8 cellular contexts compared by ENCODE assay signal in the genomic region with DNA sequence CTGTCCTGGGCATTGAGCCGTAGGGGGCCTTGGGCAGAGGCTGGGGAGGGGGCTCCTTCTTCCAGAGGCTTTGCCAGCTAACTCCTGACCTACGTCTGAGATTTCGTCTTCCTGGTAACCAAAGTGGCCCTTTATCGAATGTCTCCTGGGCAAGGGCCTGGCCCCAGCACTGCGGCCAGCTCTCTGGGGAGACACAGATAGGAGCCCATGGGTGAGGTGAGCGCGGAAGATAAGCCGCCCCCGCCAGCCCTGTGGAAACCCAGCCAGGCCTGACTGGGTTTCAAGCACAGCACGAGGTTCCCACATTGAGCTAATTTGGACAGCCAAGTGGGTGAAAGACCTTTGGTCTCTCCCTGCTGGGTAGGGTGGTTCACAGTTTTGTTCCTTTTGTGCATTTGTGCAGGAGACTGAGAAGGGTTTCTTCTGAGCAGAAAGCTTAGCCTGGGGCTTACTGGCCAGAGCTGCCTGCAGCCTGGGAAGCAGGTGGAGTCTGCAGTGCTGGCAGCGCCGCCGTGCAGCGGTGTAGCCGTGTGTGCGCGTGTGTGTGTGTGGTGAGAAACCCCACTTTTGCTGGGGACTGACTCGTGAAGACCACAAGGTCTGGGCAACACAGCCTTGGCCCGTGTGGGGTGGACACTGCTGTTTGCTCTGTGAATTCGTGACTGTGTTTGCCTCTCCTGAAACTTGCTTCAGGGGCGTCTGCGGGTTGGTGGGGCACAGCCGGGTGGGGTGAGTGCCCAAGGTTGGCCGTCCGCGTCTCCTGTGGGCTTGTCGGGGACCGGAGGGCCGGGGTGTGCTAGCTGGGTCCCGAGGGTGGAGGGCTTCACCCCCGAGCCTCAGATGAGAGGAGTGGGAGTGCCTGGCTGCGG. TPM values are rescaled to one million over a fixed set of nuclear protein-coding genes. Genes with fewer than 3 reads are reported as not detected.
DNase-seq lines count a peak whose midpoint lies in the region; ATAC-seq and TF ChIP-seq lines count a peak whose summit lies in the region.

No MANE protein-coding gene starts in this region.

- CTCF ChIA-PET in activated CD8-positive, alpha-beta T cell treated with anti-CD3 and anti-CD28 coated beads for 36 hours (lab: Charles Lee), result interaction anchor here (0.8 to 2.0 kb wide), 4 partner anchors 9 to 41 kb away, joined by 3 to 7 read pairs (median 3); no protein-coding TSS in a partner anchor

- no peak overlapping the region for H3K27ac Mint-ChIP-seq in activated CD8-positive, alpha-beta T cell treated with anti-CD3 and anti-CD28 coated beads for 36 hours

- H3K27me3 Mint-ChIP-seq in activated T-cell treated with anti-CD3 and anti-CD28 coated beads, Interleukin-2, amount 50 U/mL, for 4 hours (ENCODE audit: low read depth), result no peaks in the 10 kb centered on the region
- H3K27me3 Mint-ChIP-seq in activated CD8-positive, alpha-beta T cell treated with anti-CD3 and anti-CD28 coated beads for 36 hours, result no peaks in the 10 kb centered on the region

- H3K9ac ChIP-seq in rectal smooth muscle tissue (ENCODE audit: low read length), result no peak overlapping the region

- H3K4me3 Mint-ChIP-seq in activated T-cell treated with anti-CD3 and anti-CD28 coated beads, Interleukin-2, amount 50 U/mL, for 4 hours, result peak overlapping the region; percentile 61
- H3K4me3 Mint-ChIP-seq in activated CD8-positive, alpha-beta T cell treated with anti-CD3 and anti-CD28 coated beads for 36 hours, result peak overlapping the region; percentile 87

- intact Hi-C loops in activated CD8-positive, alpha-beta T cell treated with anti-CD3 and anti-CD28 coated beads for 36 hours (cut with micrococcal nuclease), result no loop called here
- intact Hi-C loops in Right ventricle myocardium superior (cut with DNase I), result no loop called here

- peak overlapping the region; percentile 55 for H3K4me3 ChIP-seq in rectal smooth muscle tissue (ENCODE audit: low read length)

- peaks cover 30% of the 10 kb centered on the region for H3K4me1 Mint-ChIP-seq in activated T-cell treated with anti-CD3 and anti-CD28 coated beads, Interleukin-2, amount 50 U/mL, for 4 hours (ENCODE audit: low read depth)
- peaks cover 40% of the 10 kb centered on the region for H3K4me1 Mint-ChIP-seq in activated CD8-positive, alpha-beta T cell treated with anti-CD3 and anti-CD28 coated beads for 36 hours (ENCODE audit: low read depth)

- peak overlapping the region; percentile 59 for H3K27ac ChIP-seq in rectal smooth muscle tissue (ENCODE audit: low read depth, low read length)

- no peak for DNase-seq in activated T-cell treated with anti-CD3 and anti-CD28 coated beads, Interleukin-2, amount 50 U/mL, for 4 hours
- no peak for DNase-seq in activated T-cell treated with anti-CD3 and anti-CD28 coated beads, Interleukin-2, amount 50 U/mL, for 48 hours
- DNase-seq in activated CD8-positive, alpha-beta T cell treated with anti-CD3 and anti-CD28 coated beads for 36 hours, result no peak
- peak; percentile 79 for DNase-seq in Right ventricle myocardium superior
- no peak for DNase-seq in NCI-H187 (lab: John Stamatoyannopoulos, UW)
- DNase-seq in NCI-H446 treated with DMSO at 0.1 percent for 48 hours (lab: John Stamatoyannopoulos, UW), result no peak

- peaks cover 21% of the 10 kb centered on the region for H3K4me1 ChIP-seq in rectal smooth muscle tissue (ENCODE audit: control insufficient read depth, insufficient read depth, low read length)

- H3K9me3 Mint-ChIP-seq in activated T-cell treated with anti-CD3 and anti-CD28 coated beads, Interleukin-2, amount 50 U/mL, for 4 hours, result no peaks in the 10 kb centered on the region
- H3K9me3 Mint-ChIP-seq in activated CD8-positive, alpha-beta T cell treated with anti-CD3 and anti-CD28 coated beads for 36 hours, result no peaks in the 10 kb centered on the region

- no peaks in the 10 kb centered on the region for H3K36me3 Mint-ChIP-seq in activated T-cell treated with anti-CD3 and anti-CD28 coated beads, Interleukin-2, amount 50 U/mL, for 4 hours (ENCODE audit: insufficient read depth)
- H3K36me3 Mint-ChIP-seq in activated CD8-positive, alpha-beta T cell treated with anti-CD3 and anti-CD28 coated beads for 36 hours (ENCODE audit: low read depth), result peaks cover 13% of the 10 kb centered on the region

- no peaks in the 10 kb centered on the region for H3K27me3 ChIP-seq in rectal smooth muscle tissue (ENCODE audit: control insufficient read depth, insufficient read depth, low read length)

- no peak for ATAC-seq in activated T-cell treated with anti-CD3 and anti-CD28 coated beads, Interleukin-2, amount 50 U/mL, for 4 hours
- no peak for ATAC-seq in activated CD8-positive, alpha-beta T cell treated with anti-CD3 and anti-CD28 coated beads for 36 hours
- ATAC-seq in Right ventricle myocardium superior (ENCODE audit: poor library complexity), result peak; percentile 51
- no peak for ATAC-seq in GM19351 (IDR thresholded peaks at IDR 0.05; ENCODE audit: unreplicated experiment)

- peaks cover 10% of the 10 kb centered on the region for H3K36me3 ChIP-seq in rectal smooth muscle tissue (ENCODE audit: control insufficient read depth, insufficient read depth, low read length)

- no peak for TF ChIP-seq CTCF in activated CD8-positive, alpha-beta T cell treated with anti-CD3 and anti-CD28 coated beads for 36 hours (IDR thresholded peaks at IDR 0.05)

- POLR2A ChIA-PET in activated CD8-positive, alpha-beta T cell treated with anti-CD3 and anti-CD28 coated beads for 36 hours (lab: Charles Lee), result interaction anchor here (0.7 to 1.8 kb wide), 5 partner anchors 9 to 86 kb away, joined by 3 to 8 read pairs (median 3); no protein-coding TSS in a partner anchor

RNA-seq across cellular contexts. Expression of gene BSG, which starts 2.5 kb away (rescaled TPM):
- total RNA-seq in activated T-cell treated with anti-CD3 and anti-CD28 coated beads, Interleukin-2, amount 50 U/mL, for 4 hours, result 100 to 1,000 TPM; 241 to 277 (median 250) TPM
- total RNA-seq in activated CD8-positive, alpha-beta T cell treated with anti-CD3 and anti-CD28 coated beads for 36 hours, result 100 to 1,000 TPM; 159 to 160 TPM
- 1,928 TPM for total RNA-seq in Right ventricle myocardium superior

RNA-seq across cellular contexts. Expression of gene HCN2, which starts 14.8 kb away (rescaled TPM):
- under 1 TPM; 0.20 to 0.24 (median 0.22) TPM for total RNA-seq in activated T-cell treated with anti-CD3 and anti-CD28 coated beads, Interleukin-2, amount 50 U/mL, for 4 hours
- total RNA-seq in activated CD8-positive, alpha-beta T cell treated with anti-CD3 and anti-CD28 coated beads for 36 hours, result under 1 TPM; 0.18 TPM
- total RNA-seq in Right ventricle myocardium superior, result 4.1 TPM

RNA-seq across cellular contexts. Expression of gene GZMM, which starts 31.0 kb away (rescaled TPM):
- 10 to 100 TPM; 53.2 to 71.8 (median 65.8) TPM for total RNA-seq in activated T-cell treated with anti-CD3 and anti-CD28 coated beads, Interleukin-2, amount 50 U/mL, for 4 hours
- total RNA-seq in activated CD8-positive, alpha-beta T cell treated with anti-CD3 and anti-CD28 coated beads for 36 hours, result 10 to 100 TPM; 52.7 to 58.5 TPM
- total RNA-seq in Right ventricle myocardium superior, result 0.32 TPM

RNA-seq across cellular contexts. Expression of gene CDC34, which starts 43.3 kb away (rescaled TPM):
- 10 to 100 TPM; 42.1 to 48.7 (median 45.7) TPM for total RNA-seq in activated T-cell treated with anti-CD3 and anti-CD28 coated beads, Interleukin-2, amount 50 U/mL, for 4 hours
- 10 to 100 TPM; 38.1 to 43.7 TPM for total RNA-seq in activated CD8-positive, alpha-beta T cell treated with anti-CD3 and anti-CD28 coated beads for 36 hours
- 86.3 TPM for total RNA-seq in Right ventricle myocardium superior

RNA-seq across cellular contexts. Expression of gene POLRMT, which starts 58.4 kb away (rescaled TPM):
- 100 to 1,000 TPM; 110 to 123 (median 119) TPM for total RNA-seq in activated T-cell treated with anti-CD3 and anti-CD28 coated beads, Interleukin-2, amount 50 U/mL, for 4 hours
- total RNA-seq in activated CD8-positive, alpha-beta T cell treated with anti-CD3 and anti-CD28 coated beads for 36 hours, result 10 to 100 TPM; 66.6 to 67.9 TPM
- total RNA-seq in Right ventricle myocardium superior, result 54.5 TPM

Comparison
In these comparisons a context has a peak if more than half of its experiments do, and no peak if none do; other contexts are left out.
1. RNA of gene GZMM, which starts 31.0 kb away (total RNA-seq): 53.2 to 71.8 TPM in activated T-cell treated with anti-CD3 and anti-CD28 coated beads, Interleukin-2, amount 50 U/mL, for 4 hours and 52.7 to 58.5 TPM in activated CD8-positive, alpha-beta T cell treated with anti-CD3 and anti-CD28 coated beads for 36 hours; 0.32 TPM in Right ventricle myocardium superior (single experiment); every median in the first group is over 10 times any median in the second.